Comparison of ENCODE assay signal across 7 cellular contexts in genomic region chr7:23680417-23681405, GRCh38. TPM values are rescaled to one million over a fixed set of nuclear protein-coding genes. Genes with fewer than 3 reads are reported as not detected.
A peak's percentile ranks its signal among the peaks of the same experiment; 100 is the strongest.
DNase-seq lines count a peak whose midpoint lies in the region; ATAC-seq and TF ChIP-seq lines count a peak whose summit lies in the region.

No MANE protein-coding gene starts in this region.

- H3K4me1 ChIP-seq in subcutaneous abdominal adipose tissue (ENCODE audit: control insufficient read depth in 5 of 5, insufficient read depth in 5 of 5, low read length in 5 of 5), result peaks cover 2 to 16% (median 10%) of the 10 kb centered on the region in 5 donors

- peak; percentile 23 for ATAC-seq in GM18505 (IDR thresholded peaks at IDR 0.05; ENCODE audit: unreplicated experiment)
- peak; percentile 27 for ATAC-seq in HG02938 (IDR thresholded peaks at IDR 0.05; ENCODE audit: unreplicated experiment)
- peak; percentile 19 to 44 (median 37) for ATAC-seq in natural killer cell

- no peaks in the 10 kb centered on the region for H3K9me3 Mint-ChIP-seq in natural killer cell

- no peaks in the 10 kb centered on the region for H3K36me3 Mint-ChIP-seq in natural killer cell

- H3K36me3 ChIP-seq in subcutaneous abdominal adipose tissue (ENCODE audit: control insufficient read depth in 5 of 5, insufficient read depth in 5 of 5, low read length in 5 of 5), result no peaks in the 10 kb centered on the region

- TF ChIP-seq CTCF in natural killer cell (IDR thresholded peaks at IDR 0.05), result no peak

- peak; percentile 31 for TF ChIP-seq POLR2A in GM18505 (IDR thresholded peaks at IDR 0.05; ENCODE audit: borderline replicate concordance, extremely low read depth, insufficient read depth, insufficient read length)

- peak overlapping the region; percentile 57 for H3K27ac ChIP-seq in subcutaneous abdominal adipose tissue (ENCODE audit: low read depth, low read length)

- H3K4me3 ChIP-seq in subcutaneous abdominal adipose tissue (ENCODE audit: low read depth in 1 of 5, low read length in 5 of 5), result peak overlapping the region; percentile 76 to 97 (median 86)

- no peaks in the 10 kb centered on the region for H3K9me3 ChIP-seq in subcutaneous abdominal adipose tissue (ENCODE audit: control insufficient read depth in 5 of 5, low read length in 5 of 5)

- H3K27ac Mint-ChIP-seq in natural killer cell, result peak overlapping the region; percentile 58 to 59

- H3K4me1 Mint-ChIP-seq in natural killer cell, result peaks cover 8% of the 10 kb centered on the region in 2 donors

- H3K27me3 Mint-ChIP-seq in natural killer cell (ENCODE audit: low read depth in 2 of 2), result peaks cover 0 to 8% of the 10 kb centered on the region in 2 donors

- intact Hi-C loops in natural killer cell (cut with micrococcal nuclease), result no loop called here

- peak; percentile 76 for DNase-seq in NCI-H345 (lab: John Stamatoyannopoulos, UW)
- DNase-seq in activated T-helper 1 cell treated with anti-CD3 and anti-CD28 coated beads, Interleukin-2, amount 50 U/mL, for 16 hours (ENCODE audit: low read depth in 1 of 2, low spot score in 1 of 2), result peak; percentile 5 to 11
- peak; percentile 2 for DNase-seq in fibroblast of the conjunctiva (ENCODE audit: low read depth)
- DNase-seq in natural killer cell, result peak; percentile 19

- no peaks in the 10 kb centered on the region for H3K27me3 ChIP-seq in subcutaneous abdominal adipose tissue (ENCODE audit: control insufficient read depth in 5 of 5, insufficient read depth in 4 of 5, low read length in 5 of 5)

- peak overlapping the region in 4 of 5 donors; percentile 56 to 80 (median 73) for H3K9ac ChIP-seq in subcutaneous abdominal adipose tissue (ENCODE audit: low read length in 5 of 5)

- H3K4me3 Mint-ChIP-seq in natural killer cell, result peak overlapping the region; percentile 93

RNA-seq across cellular contexts. Expression of gene FAM221A, which starts 0.7 kb away (rescaled TPM):
- 1 to 10 TPM; 5.7 to 7.4 (median 6.9) TPM for total RNA-seq in natural killer cell

RNA-seq across cellular contexts. Expression of gene STK31, which starts 29.3 kb away (rescaled TPM):
- 1 to 10 TPM in 1 of 3 donors, under 1 TPM in 2; 0.39 to 1.3 (median 0.94) TPM for total RNA-seq in natural killer cell

Comparison
In these comparisons a context has a peak if more than half of its experiments do, and no peak if none do; other contexts are left out.
1. Peak in every context shown above with its lines: DNase-seq, ATAC-seq, H3K4me3 ChIP-seq and H3K27ac ChIP-seq.
2. DNase-seq: peak in every context shown above with its lines; median percentile 76 in NCI-H345; 19 in natural killer cell; 8 in activated T-helper 1 cell treated with anti-CD3 and anti-CD28 coated beads, Interleukin-2, amount 50 U/mL, for 16 hours; 2 in fibroblast of the conjunctiva.